Comparison of ENCODE assay signal across 8 cellular contexts in genomic region chrX:119004920-119005524, GRCh38. TPM values are rescaled to one million over a fixed set of nuclear protein-coding genes. Genes with fewer than 3 reads are reported as not detected.
DNase-seq lines count a peak whose midpoint lies in the region; ATAC-seq and TF ChIP-seq lines count a peak whose summit lies in the region.

No MANE protein-coding gene starts in this region.

- H3K4me3 Mint-ChIP-seq in Calu3 (ENCODE audit: low read depth, unreplicated experiment) = no peak overlapping the region

- H3K36me3 Mint-ChIP-seq in Calu3 (ENCODE audit: insufficient read depth, unreplicated experiment) = no peaks in the 10 kb centered on the region

- no peaks in the 10 kb centered on the region for H3K4me1 Mint-ChIP-seq in Calu3 (ENCODE audit: low read depth, unreplicated experiment)

- peak; percentile 62 for DNase-seq in Calu3
- DNase-seq in HuH-7.5 (ENCODE audit: low spot score) = peak; percentile 19
- peak; percentile 4 for DNase-seq in SKM-1 treated with dmso at 0.1 percent for 144 hours (lab: John Stamatoyannopoulos, UW; ENCODE audit: unreplicated experiment)
- DNase-seq in amniotic epithelial cell (ENCODE audit: low read depth) = peak; percentile 12
- DNase-seq in hypothalamus (lab: John Stamatoyannopoulos, UW) = peak in 37 of 51 donors; percentile 0 to 56 (median 15)
- DNase-seq in stimulated activated CD4-positive, alpha-beta T cell treated with anti-CD3 and anti-CD28 coated beads, Interleukin-12 subunit alpha, Interleukin-12 subunit beta, amount 100 ng/mL, for 24 hours (ENCODE audit: low read depth in 2 of 2) = peak; percentile 3 to 30
- DNase-seq in epidermal melanocyte (ENCODE audit: insufficient read length, low spot score) = no peak

- intact Hi-C loops in Calu3 (cut with micrococcal nuclease; ENCODE audit: unreplicated experiment) = loop anchor here (1.0 kb wide), 1 partner anchor 62 kb away; no protein-coding TSS in a partner anchor

- CTCF ChIA-PET in Calu3 (lab: Charles Lee) = interaction anchor here (1.3 kb wide), 1 partner anchor 10 kb away, joined by 4 read pairs; no protein-coding TSS in a partner anchor

- no peaks in the 10 kb centered on the region for H3K27me3 Mint-ChIP-seq in Calu3 (ENCODE audit: unreplicated experiment)

- peak; percentile 84 for ATAC-seq in GM19467 (IDR thresholded peaks at IDR 0.05; ENCODE audit: unreplicated experiment)

- no TSS peak for BruUV-seq in Calu3 (replicated peaks; lab: Mats Ljungman, UMichigan)

- no peaks in the 10 kb centered on the region for H3K9me3 Mint-ChIP-seq in Calu3 (ENCODE audit: low read depth, unreplicated experiment)

- H3K27ac Mint-ChIP-seq in Calu3 (ENCODE audit: unreplicated experiment) = no peak overlapping the region

- TF ChIP-seq CTCF in Calu3 (IDR thresholded peaks at IDR 0.05; ENCODE audit: unreplicated experiment) = peak; percentile 55

RNA-seq across cellular contexts. Expression of gene LONRF3, which starts 30.6 kb away (rescaled TPM):
- total RNA-seq in Calu3 (2022) = 6.7 and 9.5 TPM in 2 replicates
